13 cellular contexts compared by ENCODE assay signal in genomic region chr5:125725686-125726085, GRCh38.
DNase-seq lines count a peak whose midpoint lies in the region; ATAC-seq and TF ChIP-seq lines count a peak whose summit lies in the region.
"Had no signal": no experiment of that assay in that cellular context is flagged by ENCODE, and none has a peak within 500 bp of the region (broad histone marks: within the 10 kb centered on the region; RNA-seq: fewer than 3 reads in every experiment).

No MANE protein-coding gene starts in this region.

- POLR2A ChIA-PET in CD8-positive, alpha-beta T cell (lab: Charles Lee), result no interaction called here

- H3K36me3 ChIP-seq in neuronal stem cell (replicated peaks in 1 of 2; ENCODE audit: control insufficient read depth in 2 of 2, insufficient read depth in 2 of 2, low read length in 2 of 2), result no peaks in the 10 kb centered on the region
- no peaks in the 10 kb centered on the region for H3K36me3 ChIP-seq in CD8-positive, alpha-beta T cell (ENCODE audit: insufficient read depth, low read length)
- H3K36me3 ChIP-seq: BLaER1 had no signal

- peaks cover 0 to 1% of the 10 kb centered on the region in 2 donors for H3K4me1 ChIP-seq in neuronal stem cell (ENCODE audit: control insufficient read depth in 2 of 2, insufficient read depth in 1 of 2, low read depth in 1 of 2, low read length in 2 of 2)
- H3K4me1 ChIP-seq in CD8-positive, alpha-beta T cell (ENCODE audit: insufficient read depth, low read length), result no peaks in the 10 kb centered on the region
- H3K4me1 ChIP-seq: BLaER1 had no signal

- H4K8ac ChIP-seq in neuronal stem cell (ENCODE audit: low read depth, low read length), result no peak overlapping the region

- H3K4me3 Mint-ChIP-seq in CD8-positive, alpha-beta T cell, result no peak overlapping the region
- H3K4me3 Mint-ChIP-seq: CD4-positive, CD25-positive, alpha-beta regulatory T cell had no signal

- no peaks in the 10 kb centered on the region for H3K79me1 ChIP-seq in neuronal stem cell (ENCODE audit: low read depth, low read length)

- H3K27me3 Mint-ChIP-seq in CD8-positive, alpha-beta T cell (ENCODE audit: low read depth), result no peaks in the 10 kb centered on the region
- H3K27me3 Mint-ChIP-seq: CD4-positive, CD25-positive, alpha-beta regulatory T cell had no signal

- peak overlapping the region; percentile 5 for H2AFZ ChIP-seq in neuronal stem cell (ENCODE audit: low read length)

- H2BK15ac ChIP-seq in neuronal stem cell (ENCODE audit: low read length), result no peak overlapping the region

- no peak for TF ChIP-seq CTCF in CD8-positive, alpha-beta T cell (IDR thresholded peaks at IDR 0.05)

- no peak overlapping the region for H3K4me2 ChIP-seq in neuronal stem cell (ENCODE audit: insufficient read depth, low read length, poor library complexity, severe bottlenecking)
- H3K4me2 ChIP-seq: BLaER1 had no signal

- no peak overlapping the region for H2BK5ac ChIP-seq in neuronal stem cell (ENCODE audit: low read length)

- H3K27ac Mint-ChIP-seq in CD8-positive, alpha-beta T cell, result no peak overlapping the region
- H3K27ac Mint-ChIP-seq: CD4-positive, CD25-positive, alpha-beta regulatory T cell had no signal

- DNase-seq in NCI-H82 (lab: John Stamatoyannopoulos, UW), result peak; percentile 9
- no peak for DNase-seq in NCI-H82 treated with DMSO at 0.1 percent for 48 hours (lab: John Stamatoyannopoulos, UW; ENCODE audit: unreplicated experiment)
- DNase-seq in globus pallidus (ENCODE audit: low spot score), result peak; percentile 25
- DNase-seq in neuronal stem cell (ENCODE audit: low spot score), result no peak
- no peak for DNase-seq in NCI-H1930 (lab: John Stamatoyannopoulos, UW)
- DNase-seq in activated CD4-positive, alpha-beta T cell treated with anti-CD3 and anti-CD28 coated beads for 1 hour, result no peak
- DNase-seq in CD8-positive, alpha-beta T cell, result no peak
- DNase-seq in putamen (ENCODE audit: low spot score), result no peak
- DNase-seq: CD4-positive, CD25-positive, alpha-beta regulatory T cell; DND-41; GF-D8 had no signal

- no CpG with 5 or more reads among the region's 4 CpGs for WGBS in neuronal stem cell (ENCODE audit: extremely low coverage in 2 of 2, insufficient read length in 2 of 2, insufficient replicate concordance in 1 of 2), 2 donors

- no peak overlapping the region for H3K9ac ChIP-seq in neuronal stem cell (ENCODE audit: low read depth, low read length, poor library complexity)
- H3K9ac ChIP-seq: BLaER1 had no signal

- H3K27ac ChIP-seq in neuronal stem cell (replicated peaks; ENCODE audit: low read length), result no peak overlapping the region
- no peak overlapping the region for H3K27ac ChIP-seq in CD8-positive, alpha-beta T cell (ENCODE audit: low read depth, low read length)
- H3K27ac ChIP-seq: 22Rv1, BLaER1 had no signal

- H3K23ac ChIP-seq in neuronal stem cell (ENCODE audit: low read depth, low read length, poor library complexity), result no peak overlapping the region

- H3K4me1 Mint-ChIP-seq in CD8-positive, alpha-beta T cell (ENCODE audit: low read depth), result no peaks in the 10 kb centered on the region
- H3K4me1 Mint-ChIP-seq: CD4-positive, CD25-positive, alpha-beta regulatory T cell had no signal

- no peak overlapping the region for H4K91ac ChIP-seq in neuronal stem cell (ENCODE audit: low read depth, low read length, poor library complexity)

- H2BK120ac ChIP-seq in neuronal stem cell (ENCODE audit: low read depth, low read length), result no peak overlapping the region

- no peaks in the 10 kb centered on the region for H3K27me3 ChIP-seq in neuronal stem cell (ENCODE audit: control insufficient read depth in 3 of 3, insufficient read depth in 3 of 3, low read depth in 1 of 3, low read length in 3 of 3)
- H3K27me3 ChIP-seq in CD8-positive, alpha-beta T cell (ENCODE audit: insufficient read depth, low read length), result no peaks in the 10 kb centered on the region
- H3K27me3 ChIP-seq: BLaER1 had no signal

- H3K36me3 Mint-ChIP-seq in CD8-positive, alpha-beta T cell, result no peaks in the 10 kb centered on the region
- H3K36me3 Mint-ChIP-seq: CD4-positive, CD25-positive, alpha-beta regulatory T cell had no signal

- H3K4me3 ChIP-seq in neuronal stem cell (ENCODE audit: low read length in 2 of 2), result no peak overlapping the region
- H3K4me3 ChIP-seq in CD8-positive, alpha-beta T cell (ENCODE audit: low read depth, low read length), result no peak overlapping the region
- H3K4me3 ChIP-seq: BLaER1 had no signal

- H3K4ac ChIP-seq in neuronal stem cell (ENCODE audit: low read length), result no peak overlapping the region

- CTCF ChIA-PET in CD8-positive, alpha-beta T cell (lab: Charles Lee), result no interaction called here

- H2BK12ac ChIP-seq in neuronal stem cell (ENCODE audit: low read length), result no peak overlapping the region

- H3K14ac ChIP-seq in neuronal stem cell (ENCODE audit: low read length), result no peak overlapping the region

- H3K18ac ChIP-seq in neuronal stem cell (ENCODE audit: low read length), result no peak overlapping the region

- no peak overlapping the region for H2AK5ac ChIP-seq in neuronal stem cell (ENCODE audit: low read depth, low read length)

- H3K9me3 ChIP-seq in neuronal stem cell (replicated peaks in 1 of 2; ENCODE audit: control insufficient read depth in 2 of 2, insufficient read depth in 1 of 2, low read depth in 1 of 2, low read length in 2 of 2), result peaks cover 0 to 11% of the 10 kb centered on the region in 2 donors
- H3K9me3 ChIP-seq in CD8-positive, alpha-beta T cell (ENCODE audit: low read length), result no peaks in the 10 kb centered on the region

- peaks cover 4% of the 10 kb centered on the region for H3K9me3 Mint-ChIP-seq in CD8-positive, alpha-beta T cell

- intact Hi-C loops in CD8-positive, alpha-beta T cell (cut with DNase I, micrococcal nuclease), result no loop called here

- ATAC-seq in CD8-positive, alpha-beta T cell, result no peak

Comparison
In these comparisons a context has a peak if more than half of its experiments do, and no peak if none do; other contexts are left out.
1. DNase-seq: peak in NCI-H82 (single experiment) and globus pallidus (single experiment); none in NCI-H82 treated with DMSO at 0.1 percent for 48 hours (single experiment), neuronal stem cell (single experiment), NCI-H1930 (0 of 2), activated CD4-positive, alpha-beta T cell treated with anti-CD3 and anti-CD28 coated beads for 1 hour (single experiment), CD8-positive, alpha-beta T cell (0 of 7) and putamen (single experiment).